ENCODE assay signal across 1 cellular context in the genomic region with DNA sequence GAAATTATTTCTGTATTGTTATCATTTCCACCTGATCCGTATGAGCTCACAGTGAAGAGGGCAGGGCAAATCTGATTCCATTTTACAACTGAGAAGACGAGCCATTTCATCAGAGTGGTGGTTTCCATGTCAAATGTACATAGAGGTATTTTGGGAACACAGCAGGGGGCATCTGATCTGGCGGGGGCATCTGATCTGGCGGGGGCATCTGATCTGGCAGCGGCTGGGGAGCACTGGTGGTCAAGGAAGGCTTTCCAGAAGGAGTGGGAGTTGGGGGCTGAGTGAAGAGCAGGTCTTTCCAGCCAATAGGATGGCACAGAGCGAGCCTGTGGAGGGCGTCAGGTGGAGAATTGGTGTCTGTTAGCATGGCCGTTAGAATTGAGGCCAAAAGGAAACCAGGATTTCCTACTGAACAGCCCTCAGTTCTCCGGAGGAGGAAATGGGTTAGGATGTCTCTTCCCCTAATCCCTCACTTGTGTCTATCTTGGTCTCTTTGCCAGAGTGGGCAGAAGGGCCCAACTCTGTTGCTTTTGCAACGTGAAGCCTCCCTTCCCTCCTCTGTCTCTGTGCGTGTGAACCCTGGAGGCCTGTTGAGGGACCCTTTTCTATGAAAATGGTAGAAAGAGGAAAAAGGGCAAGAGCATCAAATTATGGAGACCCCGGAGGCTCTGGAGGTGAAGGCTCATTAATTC.
TF ChIP-seq lines count a peak whose summit lies in the region.

No MANE protein-coding gene starts in this region.

TF ChIP-seq in GM12878, 131 proteins besides CTCF, POLR2A, EP300 and RAD21:
- TF ChIP-seq POLR2AphosphoS5 (IDR thresholded peaks at IDR 0.05; ENCODE audit: low read length), result peak; percentile 24; the same call in 1 of the 2 replicates
- no peak for TF ChIP-seq IRF4 (IDR thresholded peaks at IDR 0.05; ENCODE audit: low read depth, low read length)
- TF ChIP-seq HDAC2 (IDR thresholded peaks at IDR 0.05), result no peak
